In genomic region chr2:11856095-11856494, GRCh38 we compare ENCODE assay signal across 23 cellular contexts.
"Had no signal": no experiment of that assay in that cellular context is flagged by ENCODE, and none has a peak within 500 bp of the region (broad histone marks: within the 10 kb centered on the region; RNA-seq: fewer than 3 reads in every experiment).

No MANE protein-coding gene starts in this region.

- H3K4me3 ChIP-seq: colonic mucosa, esophagus muscularis mucosa, gastroesophageal sphincter, heart left ventricle, left ventricle myocardium inferior, neural progenitor cell, prostate gland, skin epidermis, tibial nerve, uterus had no signal

- H3K4me2 ChIP-seq: neural progenitor cell had no signal

- H2AFZ ChIP-seq: neural progenitor cell had no signal

- H3K27ac ChIP-seq: brain microvascular endothelial cell, colonic mucosa, esophagus muscularis mucosa, gastroesophageal sphincter, heart left ventricle, left ventricle myocardium inferior, neural progenitor cell, prostate gland, skin epidermis, tibial nerve, uterus had no signal

- H3K4me1 ChIP-seq: colonic mucosa, esophagus muscularis mucosa, gastroesophageal sphincter, neural progenitor cell, prostate gland, tibial nerve, uterus had no signal

- H3K9ac ChIP-seq: neural progenitor cell had no signal

- H3K36me3 ChIP-seq: brain microvascular endothelial cell, colonic mucosa, esophagus muscularis mucosa, gastroesophageal sphincter, heart left ventricle, left ventricle myocardium inferior, neural progenitor cell, prostate gland, tibial nerve, uterus had no signal

- H3K9me3 ChIP-seq: colonic mucosa, prostate gland, uterus had no signal

- ATAC-seq: activated CD8-positive, alpha-beta T cell treated with anti-CD3 and anti-CD28 coated beads, Interleukin-2, amount 10 ng/mL, durations not matched to agents 7 days and 5 days; activated naive CD8-positive, alpha-beta T cell treated with anti-CD3 and anti-CD28 coated beads, Interleukin-2, amount 50 U/mL, for 24 hours; activated T-cell treated with anti-CD3 and anti-CD28 coated beads, Interleukin-2, amount 50 U/mL, for 4 hours; gastroesophageal sphincter; heart left ventricle; right cardiac atrium; stimulated activated naive CD8-positive, alpha-beta T cell treated with anti-CD3 and anti-CD28 coated beads, Interleukin-15, Interleukin-2, amounts not matched to agents 100 U/mL and 50 U/mL, for 24 hours had no signal

- H3K27me3 ChIP-seq: brain microvascular endothelial cell, colonic mucosa, gastroesophageal sphincter, heart left ventricle, neural progenitor cell, tibial nerve, uterus had no signal

- DNase-seq: activated CD4-positive, alpha-beta T cell treated with anti-CD3 and anti-CD28 coated beads, Interleukin-2, amount 10 ng/mL, durations not matched to agents 24 days and 14 days; activated CD8-positive, alpha-beta T cell treated with anti-CD3 and anti-CD28 coated beads, Interleukin-2, amount 10 ng/mL, durations not matched to agents 7 days and 5 days; activated naive CD4-positive, alpha-beta T cell treated with anti-CD3 and anti-CD28 coated beads for 36 hours; activated naive CD8-positive, alpha-beta T cell treated with anti-CD3 and anti-CD28 coated beads, Interleukin-2, amount 50 U/mL, for 24 hours; activated T-cell treated with anti-CD3 and anti-CD28 coated beads, Interleukin-2, amount 50 U/mL, for 4 hours; aorta; brain microvascular endothelial cell; central memory CD4-positive, alpha-beta T cell; colonic mucosa; effector CD4-positive, alpha-beta T cell; heart left ventricle; left ventricle myocardium inferior; mammary epithelial cell; right cardiac atrium; stimulated activated naive CD8-positive, alpha-beta T cell treated with anti-CD3 and anti-CD28 coated beads, Interleukin-15, Interleukin-2, amounts not matched to agents 100 U/mL and 50 U/mL, for 24 hours; substantia nigra; uterus had no signal
